Comparison of ENCODE assay signal across 22 cellular contexts in genomic region chr6:14567031-14567430, GRCh38.
"Had no signal": no experiment of that assay in that cellular context is flagged by ENCODE, and none has a peak within 500 bp of the region (broad histone marks: within the 10 kb centered on the region; RNA-seq: fewer than 3 reads in every experiment).

No MANE protein-coding gene starts in this region.

- H3K9me3 ChIP-seq: body of pancreas, esophagus muscularis mucosa, gastroesophageal sphincter, heart right ventricle, neutrophil, pancreas, sigmoid colon, testis, upper lobe of left lung had no signal

- ATAC-seq: activated T-cell treated with anti-CD3 and anti-CD28 coated beads, Interleukin-2, amount 50 U/mL, for 4 hours; body of pancreas; gastroesophageal sphincter; heart right ventricle; left cardiac atrium; natural killer cell treated with Interleukin-12 subunit alpha and Interleukin-12 subunit beta and Interleukin-15 and Interleukin-18, amount 100 ng/mL, for 72 hours; pancreas; stimulated activated effector memory CD8-positive, alpha-beta T cell treated with anti-CD3 and anti-CD28 coated beads, Interleukin-12 subunit alpha, Interleukin-12 subunit beta, amount 100 ng/mL, for 72 hours had no signal

- H3K4me3 ChIP-seq: body of pancreas, esophagus muscularis mucosa, gastroesophageal sphincter, heart right ventricle, pancreas, sigmoid colon, testis, upper lobe of left lung had no signal

- H3K27ac ChIP-seq: body of pancreas, esophagus muscularis mucosa, gastroesophageal sphincter, heart right ventricle, neutrophil, pancreas, sigmoid colon, testis, upper lobe of left lung, VCaP had no signal

- H3K4me1 ChIP-seq: body of pancreas, esophagus muscularis mucosa, gastroesophageal sphincter, pancreas, sigmoid colon, testis, upper lobe of left lung had no signal

- H3K36me3 ChIP-seq: esophagus muscularis mucosa, gastroesophageal sphincter, heart right ventricle, neutrophil, pancreas, sigmoid colon, upper lobe of left lung had no signal

- DNase-seq: activated CD4-positive, alpha-beta T cell treated with anti-CD3 and anti-CD28 coated beads, Interleukin-2, amount 50 U/mL, for 1 hour; activated CD4-positive, CD25-positive, alpha-beta regulatory T cell treated with anti-CD3 and anti-CD28 coated beads, Interleukin-2, amount 50 U/mL, for 72 hours; activated CD8-positive, alpha-beta memory T cell treated with anti-CD3 and anti-CD28 coated beads, Interleukin-2, amount 50 U/mL, for 4 hours; activated naive CD4-positive, alpha-beta T cell treated with anti-CD3 and anti-CD28 coated beads for 36 hours; activated T-cell treated with anti-CD3 and anti-CD28 coated beads, Interleukin-2, amount 50 U/mL, for 4 hours; body of pancreas; dermis blood vessel endothelial cell; effector memory CD4-positive, alpha-beta T cell; heart right ventricle; immature natural killer cell; left cardiac atrium; pancreas; sigmoid colon; stimulated activated CD4-positive, alpha-beta T cell treated with anti-CD3 and anti-CD28 coated beads, Interleukin-4, amount 100 ng/mL, for 24 hours; testis; upper lobe of left lung had no signal

- H3K27me3 ChIP-seq: body of pancreas, esophagus muscularis mucosa, gastroesophageal sphincter, heart right ventricle, neutrophil, pancreas, sigmoid colon, testis, upper lobe of left lung had no signal
